9 cellular contexts compared by ENCODE assay signal in genomic region chr2:96342085-96342484, GRCh38. TPM values are rescaled to one million over a fixed set of nuclear protein-coding genes. Genes with fewer than 3 reads are reported as not detected.
DNase-seq lines count a peak whose midpoint lies in the region; ATAC-seq, FAIRE-seq and TF ChIP-seq lines count a peak whose summit lies in the region.
"Had no signal": no experiment of that assay in that cellular context is flagged by ENCODE, and none has a peak within 500 bp of the region (broad histone marks: within the 10 kb centered on the region; RNA-seq: fewer than 3 reads in every experiment).

No MANE protein-coding gene starts in this region.

- 0 out of 2 replicates have a peak, but pooled peaks cover 8% of the 10 kb centered on the region for H3F3A ChIP-seq in PC-9 (ENCODE audit: insufficient read depth, low read depth)

- H2AFZ ChIP-seq in PC-9, result no peak overlapping the region

- H3K9me2 ChIP-seq in PC-9 (ENCODE audit: insufficient read depth), result no peaks in the 10 kb centered on the region

- no peak for DNase-seq in GM12892 (ENCODE audit: insufficient read length)
- peak; percentile 16 to 68 for DNase-seq in PC-9
- peak; percentile 82 for DNase-seq in astrocyte of the spinal cord (ENCODE audit: low read depth, low spot score)
- DNase-seq in skeletal muscle cell (ENCODE audit: low read depth), result peak; percentile 54
- no peak for DNase-seq in islet precursor cell
- DNase-seq: NCI-H526 had no signal

- H3K36me3 ChIP-seq in PC-9 (ENCODE audit: low read depth), result peaks cover 43% of the 10 kb centered on the region

- CTCF ChIA-PET in PC-9 (lab: Charles Lee), result no interaction called here

- POLR2A ChIA-PET in PC-9 (lab: Charles Lee; ENCODE audit: unreplicated experiment), result no interaction called here

- H3K4me2 ChIP-seq in PC-9, result 0 out of 2 replicates have a peak overlapping the region, but pooled peaks have one; percentile 1

- no peak for TF ChIP-seq CTCF in PC-9 (conservative IDR thresholded peaks at IDR 0.05)
- no peak for TF ChIP-seq CTCF in astrocyte of the spinal cord (IDR thresholded peaks at IDR 0.05; ENCODE audit: low read depth, low read length)

- no TSS peak for BruUV-seq in PC-9 (replicated peaks; lab: Mats Ljungman, UMichigan)

- no peak overlapping the region for H3K27ac ChIP-seq in PC-9

- intact Hi-C loops in PC-9 (cut with micrococcal nuclease; ENCODE audit: unreplicated experiment), result no loop called here

- in situ Hi-C loops in astrocyte of the spinal cord (cut with HindIII; ENCODE audit: low sequenced_read_pairs), result no loop called here

- no peak for ATAC-seq in GM19467 (IDR thresholded peaks at IDR 0.05; ENCODE audit: unreplicated experiment)
- ATAC-seq in HG02759 (IDR thresholded peaks at IDR 0.05; ENCODE audit: unreplicated experiment), result no peak

- TF ChIP-seq POLR2A in GM12892 (IDR thresholded peaks at IDR 0.05; ENCODE audit: low read depth, low read length), result no peak

- no peaks in the 10 kb centered on the region for H3K9me3 ChIP-seq in PC-9 (ENCODE audit: insufficient read depth, low read depth)

- H3K4me3 ChIP-seq in PC-9 (no peak overlapping the region), astrocyte of the spinal cord (ENCODE audit: low read depth, low read length) (no peak overlapping the region), skeletal muscle cell (ENCODE audit: low read depth, low read length) (no peak overlapping the region)

- FAIRE-seq in GM12892 (lab: Jason Lieb, UNC), result peak; percentile 46
- FAIRE-seq: endometrium had no signal

- peaks cover 45% of the 10 kb centered on the region for H3K79me2 ChIP-seq in PC-9 (ENCODE audit: low read depth)

- no peaks in the 10 kb centered on the region for H3K27me3 ChIP-seq in PC-9 (ENCODE audit: insufficient read depth, low read depth)

- peaks cover 18% of the 10 kb centered on the region for H3K4me1 ChIP-seq in PC-9 (replicated peaks; ENCODE audit: insufficient read depth)

- no peaks in the 10 kb centered on the region for H4K20me1 ChIP-seq in PC-9 (ENCODE audit: insufficient read depth)

RNA-seq across cellular contexts. Expression of gene NCAPH, which starts 6.5 kb away (rescaled TPM):
- 29.0 TPM for polyA plus RNA-seq in GM12892 (2012; ENCODE audit: missing spikeins)
- 55.0 and 55.4 TPM in 2 replicates for total RNA-seq in PC-9 (2021)

RNA-seq across cellular contexts. Expression of gene ITPRIPL1, which starts 17.0 kb away (rescaled TPM):
- polyA plus RNA-seq in GM12892 (2012; ENCODE audit: missing spikeins), result 11.7 TPM
- total RNA-seq in PC-9 (2021), result not detected in 2 replicates

RNA-seq across cellular contexts. Expression of gene SNRNP200, which starts 36.7 kb away (rescaled TPM):
- 79.0 TPM for polyA plus RNA-seq in GM12892 (2012; ENCODE audit: missing spikeins)
- 214 and 229 TPM in 2 replicates for total RNA-seq in PC-9 (2021)

Comparison
In these comparisons a context has a peak if more than half of its experiments do, and no peak if none do; other contexts are left out.
1. DNase-seq: peak in PC-9 (2 of 2), astrocyte of the spinal cord (single experiment) and skeletal muscle cell (single experiment); none in GM12892 (single experiment) and islet precursor cell (single experiment).